8 cellular contexts compared by ENCODE assay signal in genomic region chr14:103715052-103716000, GRCh38. TPM values are rescaled to one million over a fixed set of nuclear protein-coding genes. Genes with fewer than 3 reads are reported as not detected.
DNase-seq lines count a peak whose midpoint lies in the region; ATAC-seq and TF ChIP-seq lines count a peak whose summit lies in the region.

TSS of gene XRCC3 (minus strand) at chr14:103715451. CDS start at chr14:103711087, 4,364 bp downstream.
TSS of gene ZFYVE21 (plus strand) at chr14:103715810. CDS start at chr14:103715842, 32 bp downstream.

- 1% methylated on average over 60 of the region's 121 CpGs for WGBS in smooth muscle cell (ENCODE audit: low lambda C conversion rate)

- peaks cover 7% of the 10 kb centered on the region for H3F3A ChIP-seq in smooth muscle cell (ENCODE audit: low read depth)

- peaks cover 44% of the 10 kb centered on the region for H3K79me2 ChIP-seq in smooth muscle cell (ENCODE audit: low read depth)

- POLR2A ChIA-PET in AG04449 (lab: Yijun Ruan, JAX): interaction anchor here (0.6 to 1.4 kb wide), 6 partner anchors 9 to 370 kb away, joined by 3 to 5 read pairs (median 3); no protein-coding TSS in a partner anchor

- H3K4me3 ChIP-seq in AG04449 (ENCODE audit: low read depth, low read length): peak within 1 kb of the TSS; percentile 64
- H3K4me3 ChIP-seq in WI38 (ENCODE audit: low read depth, low read length): peak within 1 kb of the TSS; percentile 63
- peak within 1 kb of the TSS; percentile 67 to 80 for H3K4me3 ChIP-seq in cardiac fibroblast (replicated peaks in 1 of 2; ENCODE audit: low read depth in 2 of 2, low read length in 2 of 2)
- H3K4me3 ChIP-seq in smooth muscle cell: peak within 1 kb of the TSS; percentile 87

- peaks cover 55% of the 10 kb centered on the region for H4K20me1 ChIP-seq in smooth muscle cell (ENCODE audit: low read depth)

- H3K4me1 ChIP-seq in smooth muscle cell (ENCODE audit: low read depth): peaks cover 15% of the 10 kb centered on the region

- no peaks in the 10 kb centered on the region for H3K9me3 ChIP-seq in smooth muscle cell (replicated peaks; ENCODE audit: low read depth)

- no peaks in the 10 kb centered on the region for H3K36me3 ChIP-seq in smooth muscle cell (ENCODE audit: low read depth)

- CTCF ChIA-PET in AG04449 (lab: Yijun Ruan, JAX): no interaction called here

- H2AFZ ChIP-seq in smooth muscle cell (ENCODE audit: low read depth): no peak within 1 kb of the TSS

- H3K4me2 ChIP-seq in smooth muscle cell: peak within 1 kb of the TSS; percentile 100

- DNase-seq in AG04449 (ENCODE audit: low read depth, low spot score) (peak; percentile 91), NCI-H2227 treated with DMSO at 0.1 percent for 48 hours (lab: John Stamatoyannopoulos, UW) (peak; percentile 99), cardiac fibroblast (ENCODE audit: low read depth in 2 of 2) (peak; percentile 99 to 100), iPS-NIHi7 (ENCODE audit: extremely low spot score) (peak; percentile 100), smooth muscle cell (lab: John Stamatoyannopoulos, UW; ENCODE audit: unreplicated experiment) (peak; percentile 97)

- TF ChIP-seq CTCF in AG04449 (IDR thresholded peaks at IDR 0.05; ENCODE audit: insufficient read depth, low read length, missing control alignments) (no peak), WI38 (IDR thresholded peaks at IDR 0.05; ENCODE audit: low read depth, low read length) (no peak), cardiac fibroblast (IDR thresholded peaks at IDR 0.05; ENCODE audit: low read depth, low read length) (no peak), smooth muscle cell (IDR thresholded peaks at IDR 0.05; ENCODE audit: borderline replicate concordance, insufficient read depth, poor library complexity, severe bottlenecking) (no peak)

- no peak within 1 kb of the TSS for H3K27ac ChIP-seq in smooth muscle cell (ENCODE audit: low read depth)

- peak within 1 kb of the TSS; percentile 80 for H3K9ac ChIP-seq in smooth muscle cell (ENCODE audit: low read depth)

- peak; percentile 94 for ATAC-seq in GM18907 (IDR thresholded peaks at IDR 0.05; ENCODE audit: unreplicated experiment)
- ATAC-seq in HG03159 (IDR thresholded peaks at IDR 0.05; ENCODE audit: unreplicated experiment): peak; percentile 94

- no peaks in the 10 kb centered on the region for H3K27me3 ChIP-seq in smooth muscle cell (ENCODE audit: low read depth)

RNA-seq across cellular contexts. Expression of gene XRCC3, which starts in this region (rescaled TPM):
- 4.9 and 10.5 TPM in 2 replicates for total RNA-seq in smooth muscle cell
- 8.3 and 10.0 TPM in 2 replicates for polyA plus RNA-seq in smooth muscle cell

RNA-seq across cellular contexts. Expression of gene ZFYVE21, which starts in this region (rescaled TPM):
- total RNA-seq in smooth muscle cell: 33.9 and 42.6 TPM in 2 replicates
- polyA plus RNA-seq in smooth muscle cell: 41.5 and 55.9 TPM in 2 replicates
